Comparison of ENCODE assay signal across 37 cellular contexts in the genomic region with DNA sequence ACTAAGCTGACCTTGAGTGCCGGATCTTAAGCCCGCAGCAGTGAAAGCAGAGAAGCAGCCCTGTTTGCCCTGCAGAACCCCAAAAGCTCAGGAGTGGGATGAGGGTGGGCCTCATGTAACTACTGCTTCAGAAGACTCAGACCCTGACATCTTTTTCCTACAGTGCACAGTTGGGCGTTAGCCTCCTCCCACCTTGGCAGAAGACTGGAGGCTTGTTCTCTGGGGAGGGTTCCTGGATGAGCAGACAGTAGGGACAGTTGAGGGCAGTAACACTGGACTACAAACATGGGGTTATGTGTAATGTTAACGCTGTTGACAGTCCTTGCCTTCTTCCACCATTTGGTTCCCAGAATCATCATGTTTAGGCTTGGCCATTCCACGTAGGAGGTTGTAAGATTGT.
"Had no signal": no experiment of that assay in that cellular context is flagged by ENCODE, and none has a peak within 500 bp of the region (broad histone marks: within the 10 kb centered on the region; RNA-seq: fewer than 3 reads in every experiment).

No MANE protein-coding gene starts in this region.

- H3K4me3 Mint-ChIP-seq: activated B cell treated with CpG ODN at 0.5 μM for 24 hours; activated CD4-positive, alpha-beta memory T cell treated with anti-CD3 and anti-CD28 coated beads, Interleukin-2, amount 10 ng/mL, durations not matched to agents 7 days and 5 days; activated CD8-positive, alpha-beta memory T cell treated with anti-CD3 and anti-CD28 coated beads, Interleukin-2, amount 10 ng/mL, durations not matched to agents 7 days and 5 days; activated naive CD8-positive, alpha-beta T cell treated with anti-CD3 and anti-CD28 coated beads, Interleukin-2, amount 10 ng/mL, durations not matched to agents 7 days and 5 days; T-cell had no signal

- H3K9me3 ChIP-seq: adrenal gland, body of pancreas had no signal

- H3K27ac ChIP-seq: RWPE1, VCaP had no signal

- H3K4me3 ChIP-seq: adrenal gland, body of pancreas had no signal

- ATAC-seq: activated CD8-positive, alpha-beta memory T cell treated with anti-CD3 and anti-CD28 coated beads, Interleukin-2, amount 10 ng/mL, durations not matched to agents 7 days and 5 days; body of pancreas; Panc1; Right ventricle myocardium inferior; SK-N-SH treated with all-trans-retinoic acid at 6 μM for 48 hours; T-cell had no signal

- DNase-seq: activated B cell treated with CpG ODN at 0.5 μM for 24 hours; activated CD4-positive, alpha-beta memory T cell treated with anti-CD3 and anti-CD28 coated beads, Interleukin-2, amount 10 ng/mL, durations not matched to agents 7 days and 5 days; activated CD4-positive, alpha-beta T cell treated with anti-CD3 and anti-CD28 coated beads for 4 hours; activated CD4-positive, alpha-beta T cell treated with anti-CD3 and anti-CD28 coated beads, Interleukin-2, amount 50 U/mL, for 1 hour; activated CD4-positive, CD25-positive, alpha-beta regulatory T cell treated with anti-CD3 and anti-CD28 coated beads, Interleukin-2, amount 50 U/mL, for 72 hours; activated CD8-positive, alpha-beta memory T cell treated with anti-CD3 and anti-CD28 coated beads for 24 hours; activated CD8-positive, alpha-beta memory T cell treated with anti-CD3 and anti-CD28 coated beads, Interleukin-2, amount 10 ng/mL, durations not matched to agents 7 days and 5 days; activated CD8-positive, alpha-beta memory T cell treated with anti-CD3 and anti-CD28 coated beads, Interleukin-2, amount 50 U/mL, for 48 hours; activated effector memory CD4-positive, alpha-beta T cell treated with anti-CD3 and anti-CD28 coated beads, Interleukin-2, amount 50 U/mL, for 16 hours; activated naive CD4-positive, alpha-beta T cell; activated naive CD4-positive, alpha-beta T cell treated with anti-CD3 and anti-CD28 coated beads, Interleukin-2, amount 50 U/mL, for 16 hours; activated naive CD8-positive, alpha-beta T cell treated with anti-CD3 and anti-CD28 coated beads, Interleukin-2, amount 10 ng/mL, durations not matched to agents 7 days and 5 days; activated T-cell treated with anti-CD3 and anti-CD28 coated beads, Interleukin-2, amount 50 U/mL, for 48 hours; adrenal gland; body of pancreas; caudate nucleus; Kasumi-1; KG1; MM.1S; MV-4-11; NCI-H1092; NCI-H1436 treated with DMSO at 0.1 percent for 48 hours; NCI-H1694 treated with DMSO at 0.1 percent for 48 hours; NCI-H2029; NCI-H345; NCI-H524 treated with DMSO at 0.1 percent for 48 hours; SIG-M5; T-cell; T-helper 2 cell; T-helper 9 cell had no signal

- H3K27me3 ChIP-seq: adrenal gland, body of pancreas had no signal

- H3K27ac Mint-ChIP-seq: activated B cell treated with CpG ODN at 0.5 μM for 24 hours; activated CD4-positive, alpha-beta memory T cell treated with anti-CD3 and anti-CD28 coated beads, Interleukin-2, amount 10 ng/mL, durations not matched to agents 7 days and 5 days; activated CD8-positive, alpha-beta memory T cell treated with anti-CD3 and anti-CD28 coated beads, Interleukin-2, amount 10 ng/mL, durations not matched to agents 7 days and 5 days had no signal

- H3K4me1 Mint-ChIP-seq: activated B cell treated with CpG ODN at 0.5 μM for 24 hours had no signal

- H3K9me3 Mint-ChIP-seq: activated B cell treated with CpG ODN at 0.5 μM for 24 hours; activated CD4-positive, alpha-beta memory T cell treated with anti-CD3 and anti-CD28 coated beads, Interleukin-2, amount 10 ng/mL, durations not matched to agents 7 days and 5 days; activated naive CD8-positive, alpha-beta T cell treated with anti-CD3 and anti-CD28 coated beads, Interleukin-2, amount 10 ng/mL, durations not matched to agents 7 days and 5 days; T-cell had no signal

- H3K27me3 Mint-ChIP-seq: activated B cell treated with CpG ODN at 0.5 μM for 24 hours; activated CD4-positive, alpha-beta memory T cell treated with anti-CD3 and anti-CD28 coated beads, Interleukin-2, amount 10 ng/mL, durations not matched to agents 7 days and 5 days; activated CD8-positive, alpha-beta memory T cell treated with anti-CD3 and anti-CD28 coated beads, Interleukin-2, amount 10 ng/mL, durations not matched to agents 7 days and 5 days; activated naive CD8-positive, alpha-beta T cell treated with anti-CD3 and anti-CD28 coated beads, Interleukin-2, amount 10 ng/mL, durations not matched to agents 7 days and 5 days; T-cell had no signal

- FAIRE-seq: astrocyte, bronchial epithelial cell had no signal
